Comparison of ENCODE assay signal across 1 cellular context in the genomic region with DNA sequence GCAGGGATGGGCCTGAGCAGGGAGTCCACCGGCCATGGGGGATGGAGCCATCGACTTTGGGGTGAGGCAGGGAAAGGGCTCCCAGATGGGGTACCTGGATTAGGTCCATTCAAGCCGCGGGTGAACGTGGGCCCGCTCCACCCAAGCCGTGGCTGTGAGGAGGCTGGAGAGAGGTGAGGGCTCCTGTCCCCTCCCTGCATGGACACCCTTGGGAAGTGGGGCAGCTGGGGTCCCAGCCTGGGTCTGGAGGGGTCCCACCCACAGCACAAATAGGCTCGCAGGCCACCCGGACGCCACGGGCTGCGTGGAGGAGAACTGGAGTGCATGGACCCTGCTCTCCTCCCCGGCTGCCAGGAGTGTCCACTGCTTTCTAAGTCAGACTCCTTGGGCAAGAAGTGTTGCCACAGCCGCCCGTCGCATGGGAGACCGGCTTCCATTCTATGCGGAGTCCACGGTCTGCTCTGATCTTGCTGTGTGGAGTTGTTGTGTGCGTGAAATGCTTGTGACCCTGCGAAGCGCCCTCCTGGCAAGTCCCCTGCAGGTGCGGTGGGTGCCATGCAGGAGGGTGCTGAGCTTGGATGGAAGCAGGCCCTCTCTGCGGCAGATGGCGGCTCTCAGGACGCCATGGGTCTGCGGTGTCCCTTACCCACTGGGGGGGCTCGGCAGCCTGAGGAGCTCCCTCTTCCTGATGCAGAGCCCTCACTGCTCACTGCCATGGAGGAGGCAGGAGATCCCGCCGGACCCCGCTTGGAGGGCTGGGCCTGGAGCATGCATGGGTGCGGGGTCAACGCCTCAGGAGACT.
TF ChIP-seq lines count a peak whose summit lies in the region.

No MANE protein-coding gene starts in this region.

TF ChIP-seq in liver, 16 proteins besides CTCF, POLR2A, EP300 and RAD21 (continued from another document):
- no peak for TF ChIP-seq EGR1 (IDR thresholded peaks at IDR 0.05; ENCODE audit: low read depth in 2 of 2)
- no peak for TF ChIP-seq HNF4A (conservative IDR thresholded peaks at IDR 0.05)
- no peak for TF ChIP-seq FOXA2 (IDR thresholded peaks at IDR 0.05)
- TF ChIP-seq YY1 (IDR thresholded peaks at IDR 0.05) = no peak
- no peak for TF ChIP-seq FOXA1 (IDR thresholded peaks at IDR 0.05)
- no peak for TF ChIP-seq ATF3 (IDR thresholded peaks at IDR 0.05)
- TF ChIP-seq GABPA (IDR thresholded peaks at IDR 0.05 in 1 of 2, conservative IDR thresholded peaks at IDR 0.05 in 1 of 2) = no peak
